Comparison of ENCODE assay signal across 1 cellular context in genomic region chr1:153532769-153533599, GRCh38.
TF ChIP-seq lines count a peak whose summit lies in the region.

No MANE protein-coding gene starts in this region.

TF ChIP-seq in A549, 52 proteins besides CTCF, POLR2A, EP300 and RAD21 (continued from another document):
- TF ChIP-seq NPAS2 (CRISPR knock-in tag; IDR thresholded peaks at IDR 0.05; ENCODE audit: borderline replicate concordance), result no peak
- TF ChIP-seq BHLHE40 (IDR thresholded peaks at IDR 0.05; ENCODE audit: low read depth, low read length), result no peak
- TF ChIP-seq MYC (IDR thresholded peaks at IDR 0.05; ENCODE audit: borderline replicate concordance, low read length), result peak; percentile 36; the same call in 1 of the 2 replicates
- TF ChIP-seq ZSCAN20 (CRISPR knock-in tag; IDR thresholded peaks at IDR 0.05), result peak; percentile 7; the same call in 1 of the 2 replicates
- 0 out of 2 replicates have a peak, but pooled peaks have one; percentile 36 for TF ChIP-seq TP53 (CRISPR knock-in tag; IDR thresholded peaks at IDR 0.05)
- TF ChIP-seq HDAC2 (IDR thresholded peaks at IDR 0.05), result no peak
- TF ChIP-seq RNF2 (IDR thresholded peaks at IDR 0.05; ENCODE audit: borderline replicate concordance, low read depth), result no peak
- TF ChIP-seq FOSB (CRISPR knock-in tag; IDR thresholded peaks at IDR 0.05), result no peak; the same call in 1 of the 2 replicates
- no peak for TF ChIP-seq FOSL2 (IDR thresholded peaks at IDR 0.05)
- TF ChIP-seq FOSL2 (CRISPR knock-in tag; IDR thresholded peaks at IDR 0.05), result no peak; the same call in 1 of the 2 replicates
- TF ChIP-seq CBX2 (IDR thresholded peaks at IDR 0.05; ENCODE audit: borderline replicate concordance, low read depth), result no peak
- TF ChIP-seq HMGXB4 (CRISPR knock-in tag; IDR thresholded peaks at IDR 0.05; ENCODE audit: borderline replicate concordance), result 0 out of 2 replicates have a peak, but pooled peaks have one; percentile 25
- no peak for TF ChIP-seq PHF8 (IDR thresholded peaks at IDR 0.05; ENCODE audit: borderline replicate concordance, low read depth)
- TF ChIP-seq ZNF302 (CRISPR knock-in tag; IDR thresholded peaks at IDR 0.05), result no peak
- TF ChIP-seq HOXB5 (CRISPR knock-in tag; IDR thresholded peaks at IDR 0.05), result no peak
- TF ChIP-seq KDM1A (IDR thresholded peaks at IDR 0.05; ENCODE audit: low read depth), result no peak
- TF ChIP-seq, protein P1, sequence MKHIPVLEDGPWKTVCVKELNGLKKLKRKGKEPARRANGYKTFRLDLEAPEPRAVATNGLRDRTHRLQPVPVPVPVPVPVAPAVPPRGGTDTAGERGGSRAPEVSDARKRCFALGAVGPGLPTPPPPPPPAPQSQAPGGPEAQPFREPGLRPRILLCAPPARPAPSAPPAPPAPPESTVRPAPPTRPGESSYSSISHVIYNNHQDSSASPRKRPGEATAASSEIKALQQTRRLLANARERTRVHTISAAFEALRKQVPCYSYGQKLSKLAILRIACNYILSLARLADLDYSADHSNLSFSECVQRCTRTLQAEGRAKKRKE (CRISPR knock-in tag; IDR thresholded peaks at IDR 0.05; ENCODE audit: low read depth), result no peak
- TF ChIP-seq MAFK (IDR thresholded peaks at IDR 0.05; ENCODE audit: partially characterized antibody), result no peak
- TF ChIP-seq MAZ (IDR thresholded peaks at IDR 0.05; ENCODE audit: borderline replicate concordance, low read depth, low read length), result peak; percentile 59; the same call in 1 of the 2 replicates
- TF ChIP-seq TFCP2L1 (CRISPR knock-in tag; IDR thresholded peaks at IDR 0.05), result no peak
- no peak for TF ChIP-seq RARB (CRISPR knock-in tag; IDR thresholded peaks at IDR 0.05)
- peak; percentile 14; the same call in 1 of the 2 replicates for TF ChIP-seq PBX3 (IDR thresholded peaks at IDR 0.05)
- peak; percentile 96 for TF ChIP-seq SMC3 (IDR thresholded peaks at IDR 0.05)
- TF ChIP-seq ZFP36 (IDR thresholded peaks at IDR 0.05; ENCODE audit: borderline replicate concordance, partially characterized antibody), result no peak
